In the genomic region with DNA sequence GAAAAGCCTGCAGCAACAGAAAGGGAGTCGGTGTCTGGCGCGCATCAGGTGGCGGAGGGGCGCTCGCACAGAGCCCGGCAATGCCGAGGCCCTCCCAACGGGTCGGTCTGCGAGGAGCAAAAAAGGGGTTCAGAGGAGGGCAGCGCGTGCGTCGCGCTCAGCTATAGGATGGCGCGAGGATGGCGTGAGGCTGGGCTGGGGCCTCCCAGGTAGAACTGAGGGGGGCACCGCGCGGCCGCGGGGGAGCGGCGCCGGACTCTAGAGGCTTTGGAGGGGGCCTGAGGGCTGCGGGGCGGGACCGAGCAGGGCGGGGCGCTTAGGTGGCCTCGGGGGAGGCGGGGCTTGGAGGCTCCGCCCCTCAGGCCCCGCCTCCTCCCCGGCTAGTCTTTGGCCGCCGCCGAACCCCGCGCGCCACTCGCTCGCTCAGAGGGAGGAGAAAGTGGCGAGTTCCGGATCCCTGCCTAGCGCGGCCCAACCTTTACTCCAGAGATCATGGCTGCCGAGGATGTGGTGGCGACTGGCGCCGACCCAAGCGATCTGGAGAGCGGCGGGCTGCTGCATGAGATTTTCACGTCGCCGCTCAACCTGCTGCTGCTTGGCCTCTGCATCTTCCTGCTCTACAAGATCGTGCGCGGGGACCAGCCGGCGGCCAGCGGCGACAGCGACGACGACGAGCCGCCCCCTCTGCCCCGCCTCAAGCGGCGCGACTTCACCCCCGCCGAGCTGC, we compare ENCODE assay signal across 8 cellular contexts. TPM values are rescaled to one million over a fixed set of nuclear protein-coding genes. Genes with fewer than 3 reads are reported as not detected.
DNase-seq lines count a peak whose midpoint lies in the region; ATAC-seq and TF ChIP-seq lines count a peak whose summit lies in the region.

A gene (plus strand): TSS at position 414 of the 727 bp plus-strand sequence. CDS start 79 bp downstream, at position 493.

- ATAC-seq in HG02588 (IDR thresholded peaks at IDR 0.05; ENCODE audit: unreplicated experiment) (peak; percentile 95), left ventricle myocardium superior (peak; percentile 98), psoas muscle (peak; percentile 84 to 93 (median 92))

- no peaks in the 10 kb centered on the region for H3K4me1 ChIP-seq in psoas muscle
- no peaks in the 10 kb centered on the region for H3K4me1 ChIP-seq in urinary bladder (ENCODE audit: insufficient read depth)

- peak within 1 kb of the TSS; percentile 91 for H3K4me3 Mint-ChIP-seq in T-helper 1 cell treated with Interleukin-12 subunit alpha and Interleukin-12 subunit beta and Interleukin-4 antibody, amounts not matched to agents 30 μg/mL and 1 μg/mL, for 36 hours

- H3K27me3 Mint-ChIP-seq in T-helper 1 cell treated with Interleukin-12 subunit alpha and Interleukin-12 subunit beta and Interleukin-4 antibody, amounts not matched to agents 30 μg/mL and 1 μg/mL, for 36 hours (ENCODE audit: low read depth): peaks cover 30% of the 10 kb centered on the region

- peak within 1 kb of the TSS; percentile 86 for H3K27ac Mint-ChIP-seq in T-helper 1 cell treated with Interleukin-12 subunit alpha and Interleukin-12 subunit beta and Interleukin-4 antibody, amounts not matched to agents 30 μg/mL and 1 μg/mL, for 36 hours

- peak; percentile 87 for DNase-seq in GM12865 (ENCODE audit: low read depth)
- peak; percentile 71 for DNase-seq in NCI-H1092 (lab: John Stamatoyannopoulos, UW)
- DNase-seq in amniotic stem cell (lab: John Stamatoyannopoulos, UW): peak; percentile 14
- DNase-seq in left ventricle myocardium superior: peak; percentile 89
- peak; percentile 76 to 86 for DNase-seq in psoas muscle

- peak within 1 kb of the TSS; percentile 79 for H3K4me3 ChIP-seq in GM12865 (ENCODE audit: low read depth, low read length)
- peak within 1 kb of the TSS; percentile 66 for H3K4me3 ChIP-seq in psoas muscle
- H3K4me3 ChIP-seq in urinary bladder (ENCODE audit: low read depth, low read length): peak within 1 kb of the TSS; percentile 77

- peaks cover 0 to 19% (median 0%) of the 10 kb centered on the region in 3 donors for H3K27me3 ChIP-seq in psoas muscle (ENCODE audit: insufficient read depth in 3 of 3, low read length in 2 of 3)

- H3K4me1 Mint-ChIP-seq in T-helper 1 cell treated with Interleukin-12 subunit alpha and Interleukin-12 subunit beta and Interleukin-4 antibody, amounts not matched to agents 30 μg/mL and 1 μg/mL, for 36 hours (ENCODE audit: low read depth): peaks cover 28% of the 10 kb centered on the region

- H3K27ac ChIP-seq in psoas muscle (peak within 1 kb of the TSS; percentile 63), urinary bladder (ENCODE audit: low read depth) (peak within 1 kb of the TSS; percentile 90)

- TF ChIP-seq CTCF in GM12865 (IDR thresholded peaks at IDR 0.05; ENCODE audit: insufficient read depth, low read depth, low read length, missing control alignments): no peak
- TF ChIP-seq CTCF in psoas muscle (IDR thresholded peaks at IDR 0.05): no peak

- peaks cover 9% of the 10 kb centered on the region for H3K36me3 Mint-ChIP-seq in T-helper 1 cell treated with Interleukin-12 subunit alpha and Interleukin-12 subunit beta and Interleukin-4 antibody, amounts not matched to agents 30 μg/mL and 1 μg/mL, for 36 hours (ENCODE audit: low read depth)

- intact Hi-C loops in left ventricle myocardium superior (cut with micrococcal nuclease) (no loop called here), psoas muscle (cut with DNase I) (no loop called here)

- H3K9me3 Mint-ChIP-seq in T-helper 1 cell treated with Interleukin-12 subunit alpha and Interleukin-12 subunit beta and Interleukin-4 antibody, amounts not matched to agents 30 μg/mL and 1 μg/mL, for 36 hours: no peaks in the 10 kb centered on the region

- 0 to 24% (median 1%) methylated on average over 3 to 70 of the region's 77 CpGs for WGBS in psoas muscle, 3 donors
- under 1% methylated on average over 68 of the region's 77 CpGs for WGBS in urinary bladder

- no peaks in the 10 kb centered on the region for H3K36me3 ChIP-seq in psoas muscle (ENCODE audit: insufficient read depth in 1 of 2, low read depth in 1 of 2)
- no peaks in the 10 kb centered on the region for H3K36me3 ChIP-seq in urinary bladder (ENCODE audit: insufficient read depth)

- no peaks in the 10 kb centered on the region for H3K9me3 ChIP-seq in psoas muscle

RNA-seq across cellular contexts. Expression of the gene that starts here (rescaled TPM):
- 16.5 TPM for total RNA-seq in left ventricle myocardium superior
- 10 to 100 TPM in 3 of 4 donors, 1 to 10 TPM in 1; 6.3 to 15.4 (median 10.7) TPM for total RNA-seq in psoas muscle
- 10 to 100 TPM in 1 of 3 donors, 1 to 10 TPM in 2; 7.1 to 12.0 (median 9.8) TPM for polyA plus RNA-seq in psoas muscle
- 179 TPM for total RNA-seq in urinary bladder
- polyA plus RNA-seq in urinary bladder: 136 TPM

Comparison
In these comparisons a context has a peak if more than half of its experiments do, and no peak if none do; other contexts are left out.
1. Peak in every context shown above with its lines: DNase-seq, ATAC-seq, H3K4me3 ChIP-seq and H3K27ac ChIP-seq.
2. RNA of the gene that starts here (total RNA-seq): 179 TPM in urinary bladder (single experiment); 16.5 TPM in left ventricle myocardium superior (single experiment) and 6.3 to 15.4 TPM in psoas muscle; every median in the first group is over 10 times any median in the second.
3. RNA of the gene that starts here (polyA plus RNA-seq): 136 TPM in urinary bladder (single experiment); 7.1 to 12.0 TPM in psoas muscle; every median in the first group is over 10 times any median in the second.
4. DNase-seq: peak in every context shown above with its lines; median percentile 89 in left ventricle myocardium superior; 87 in GM12865; 81 in psoas muscle; 71 in NCI-H1092; 14 in amniotic stem cell.